18 cellular contexts compared by ENCODE assay signal in the genomic region with DNA sequence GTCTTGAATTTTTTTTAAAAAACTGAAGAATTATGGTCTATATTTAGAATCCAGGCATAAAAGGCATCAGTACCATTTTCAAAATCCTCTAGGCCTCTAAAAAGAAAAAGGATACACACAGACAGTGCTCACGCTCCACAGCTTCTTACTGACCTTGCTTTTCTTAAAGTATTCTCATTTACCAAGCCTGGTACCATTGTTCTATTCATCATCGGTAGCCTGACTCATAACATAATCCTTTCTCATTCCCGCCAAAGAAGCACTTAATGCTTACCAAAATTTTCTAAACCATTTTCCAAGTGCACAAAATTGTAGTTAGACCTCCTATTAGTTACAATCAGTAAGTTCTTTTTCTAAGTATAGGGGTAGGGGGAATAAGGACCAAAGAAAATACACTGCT.
"Had no signal": no experiment of that assay in that cellular context is flagged by ENCODE, and none has a peak within 500 bp of the region (broad histone marks: within the 10 kb centered on the region; RNA-seq: fewer than 3 reads in every experiment).

No MANE protein-coding gene starts in this region.

- H3K27me3 Mint-ChIP-seq: activated CD4-positive, alpha-beta memory T cell treated with anti-CD3 and anti-CD28 coated beads, Interleukin-2, amount 10 ng/mL, durations not matched to agents 7 days and 5 days; activated CD4-positive, alpha-beta T cell treated with anti-CD3 and anti-CD28 coated beads for 36 hours had no signal

- H3K36me3 ChIP-seq: breast epithelium, ovary had no signal

- H3K4me3 ChIP-seq: breast epithelium, ovary, sigmoid colon, stomach, testis, upper lobe of right lung had no signal

- H3K27ac ChIP-seq: breast epithelium, ovary, sigmoid colon, stomach, testis, upper lobe of right lung, WERI-Rb-1 had no signal

- H3K27me3 ChIP-seq: breast epithelium, ovary, sigmoid colon, stomach, testis, upper lobe of right lung had no signal

- H3K9me3 Mint-ChIP-seq: activated CD4-positive, alpha-beta memory T cell treated with anti-CD3 and anti-CD28 coated beads, Interleukin-2, amount 10 ng/mL, durations not matched to agents 7 days and 5 days; activated naive CD4-positive, alpha-beta T cell treated with anti-CD3 and anti-CD28 coated beads, Interleukin-2, amount 50 U/mL, for 72 hours; activated T-cell treated with anti-CD3 and anti-CD28 coated beads, Interleukin-2, amount 50 U/mL, for 4 hours; immature natural killer cell had no signal

- ATAC-seq: activated CD4-positive, alpha-beta T cell treated with anti-CD3 and anti-CD28 coated beads for 36 hours; activated naive CD4-positive, alpha-beta T cell treated with anti-CD3 and anti-CD28 coated beads, Interleukin-2, amount 50 U/mL, for 72 hours; activated T-cell treated with anti-CD3 and anti-CD28 coated beads, Interleukin-2, amount 50 U/mL, for 4 hours; left cardiac atrium; upper lobe of right lung had no signal

- H3K27ac Mint-ChIP-seq: activated CD4-positive, alpha-beta memory T cell treated with anti-CD3 and anti-CD28 coated beads, Interleukin-2, amount 10 ng/mL, durations not matched to agents 7 days and 5 days; activated CD4-positive, alpha-beta T cell treated with anti-CD3 and anti-CD28 coated beads for 36 hours; activated naive CD4-positive, alpha-beta T cell treated with anti-CD3 and anti-CD28 coated beads, Interleukin-2, amount 50 U/mL, for 72 hours had no signal

- H3K4me3 Mint-ChIP-seq: activated CD4-positive, alpha-beta memory T cell treated with anti-CD3 and anti-CD28 coated beads, Interleukin-2, amount 10 ng/mL, durations not matched to agents 7 days and 5 days; activated CD4-positive, alpha-beta T cell treated with anti-CD3 and anti-CD28 coated beads for 36 hours; activated T-cell treated with anti-CD3 and anti-CD28 coated beads, Interleukin-2, amount 50 U/mL, for 4 hours; immature natural killer cell had no signal

- H3K9me3 ChIP-seq: breast epithelium, ovary, sigmoid colon, stomach, testis, upper lobe of right lung had no signal

- H3K4me1 Mint-ChIP-seq: activated CD4-positive, alpha-beta memory T cell treated with anti-CD3 and anti-CD28 coated beads, Interleukin-2, amount 10 ng/mL, durations not matched to agents 7 days and 5 days; activated CD4-positive, alpha-beta T cell treated with anti-CD3 and anti-CD28 coated beads for 36 hours; immature natural killer cell had no signal

- DNase-seq: activated CD4-positive, alpha-beta memory T cell treated with anti-CD3 and anti-CD28 coated beads, Interleukin-2, amount 10 ng/mL, durations not matched to agents 7 days and 5 days; activated CD4-positive, alpha-beta T cell treated with anti-CD3 and anti-CD28 coated beads for 36 hours; activated gamma-delta T cell; activated T-cell treated with anti-CD3 and anti-CD28 coated beads, Interleukin-2, amount 50 U/mL, for 4 hours; amygdala; erythroblast; foreskin fibroblast; immature natural killer cell; left cardiac atrium; ovary; sigmoid colon; stimulated activated CD4-positive, alpha-beta T cell treated with anti-CD3 and anti-CD28 coated beads, Interleukin-1b, Interleukin-23, amount 100 ng/mL, for 48 hours; stomach; testis; upper lobe of right lung; WERI-Rb-1 had no signal

- H3K4me1 ChIP-seq: breast epithelium, sigmoid colon, stomach, testis, upper lobe of right lung had no signal
